ENCODE assay signal across 24 cellular contexts in the genomic region with DNA sequence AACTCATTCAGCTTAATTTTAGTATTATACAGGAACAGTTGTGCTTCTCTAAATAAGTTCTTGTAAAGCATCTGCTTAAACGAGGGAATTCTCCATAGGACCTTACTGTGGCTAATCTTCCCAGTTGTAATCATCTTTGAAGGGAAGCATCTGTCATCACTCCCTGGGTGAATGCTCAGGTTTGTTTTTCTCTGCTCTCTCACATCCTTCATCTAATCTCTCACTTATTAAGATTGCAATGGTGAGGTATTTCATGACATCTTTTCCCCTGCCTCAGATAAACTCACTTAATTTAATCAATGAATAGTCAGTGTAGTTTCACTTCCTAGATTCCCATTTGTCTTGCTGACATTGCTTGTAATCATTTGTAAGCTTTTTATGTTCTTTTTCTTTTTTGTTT.
A peak's percentile ranks its signal among the peaks of the same experiment; 100 is the strongest.
DNase-seq lines count a peak whose midpoint lies in the region; ATAC-seq and TF ChIP-seq lines count a peak whose summit lies in the region.
"Had no signal": no experiment of that assay in that cellular context is flagged by ENCODE, and none has a peak within 500 bp of the region (broad histone marks: within the 10 kb centered on the region; RNA-seq: fewer than 3 reads in every experiment).

No MANE protein-coding gene starts in this region.

- no peak overlapping the region for H3K27ac ChIP-seq in WERI-Rb-1
- H3K27ac ChIP-seq: BLaER1 treated with 17β-estradiol and CSF1 and Interleukin-3, amounts not matched to agents 10 nM and 100 nM; SK-N-MC had no signal

- CTCF ChIA-PET in T-cell (lab: Charles Lee) = no interaction called here

- POLR2A ChIA-PET in T-cell (lab: Charles Lee) = no interaction called here

- no peaks in the 10 kb centered on the region for H3K36me3 ChIP-seq in WERI-Rb-1
- H3K36me3 ChIP-seq: BLaER1 treated with 17β-estradiol and CSF1 and Interleukin-3, amounts not matched to agents 10 nM and 100 nM; MG63 had no signal

- no peaks in the 10 kb centered on the region for H3K36me3 Mint-ChIP-seq in T-cell

- ATAC-seq in HG03135 (IDR thresholded peaks at IDR 0.05; ENCODE audit: unreplicated experiment) (peak; percentile 89), T-cell (replicated peaks in 1 of 4) (no peak), HG03097 (IDR thresholded peaks at IDR 0.05; ENCODE audit: low FRiP score, unreplicated experiment) (no peak)

- TF ChIP-seq CTCF in WERI-Rb-1 (IDR thresholded peaks at IDR 0.05; ENCODE audit: low read depth, low read length) = no peak

- DNase-seq in ACHN = peak; percentile 44
- peak; percentile 43 for DNase-seq in WERI-Rb-1
- DNase-seq in kidney tubule cell (ENCODE audit: low spot score) = peak; percentile 71
- DNase-seq in T-cell = no peak
- DNase-seq in iPS-NIHi11 (ENCODE audit: low spot score) = no peak
- DNase-seq: AML-193; CD4-positive, alpha-beta T cell; DMS 273 treated with DMSO at 0.1 percent for 48 hours; DMS79; EL; GDM1; KG1; MG63; NCI-H1105 treated with DMSO at 0.1 percent for 48 hours; NCI-H146; NCI-H1930; NCI-H2107; NCI-H446; NCI-H748 treated with DMSO at 0.1 percent for 48 hours; SIG-M5 had no signal

- H3K27ac Mint-ChIP-seq in T-cell = no peak overlapping the region
- H3K27ac Mint-ChIP-seq: CD4-positive, alpha-beta T cell had no signal

- peaks cover 0 to 3% (median 0%) of the 10 kb centered on the region in 3 donors for H3K9me3 Mint-ChIP-seq in T-cell

- no peaks in the 10 kb centered on the region for H3K27me3 ChIP-seq in WERI-Rb-1 (ENCODE audit: insufficient read depth, low read depth, severe bottlenecking)
- H3K27me3 ChIP-seq: BLaER1 treated with 17β-estradiol and CSF1 and Interleukin-3, amounts not matched to agents 10 nM and 100 nM; MG63 had no signal

- H3K4me3 Mint-ChIP-seq in T-cell = no peak overlapping the region
- H3K4me3 Mint-ChIP-seq: CD4-positive, alpha-beta T cell had no signal

- peaks cover 0 to 3% of the 10 kb centered on the region in 2 donors for H3K27me3 Mint-ChIP-seq in T-cell

- in situ Hi-C loops in ACHN (cut with HindIII; ENCODE audit: low pct_ligation_motif_present, low pct_unique_long_range_greater_than_20kb, low sequenced_read_pairs) = no loop called here

- no peaks in the 10 kb centered on the region for H3K4me1 Mint-ChIP-seq in T-cell

- no peaks in the 10 kb centered on the region for H3K9me3 ChIP-seq in WERI-Rb-1 (ENCODE audit: severe bottlenecking)
- H3K9me3 ChIP-seq: BLaER1 treated with 17β-estradiol and CSF1 and Interleukin-3, amounts not matched to agents 10 nM and 100 nM; MG63 had no signal

- no peak overlapping the region for H3K4me3 ChIP-seq in WERI-Rb-1 (ENCODE audit: low read depth, low read length)
- H3K4me3 ChIP-seq: BLaER1 treated with 17β-estradiol and CSF1 and Interleukin-3, amounts not matched to agents 10 nM and 100 nM; MG63; SK-N-MC had no signal

Comparison
In these comparisons a context has a peak if more than half of its experiments do, and no peak if none do; other contexts are left out.
1. DNase-seq: peak in ACHN (single experiment), WERI-Rb-1 (single experiment) and kidney tubule cell (single experiment); none in T-cell (0 of 34) and iPS-NIHi11 (single experiment).